8 cellular contexts compared by ENCODE assay signal in the genomic region with DNA sequence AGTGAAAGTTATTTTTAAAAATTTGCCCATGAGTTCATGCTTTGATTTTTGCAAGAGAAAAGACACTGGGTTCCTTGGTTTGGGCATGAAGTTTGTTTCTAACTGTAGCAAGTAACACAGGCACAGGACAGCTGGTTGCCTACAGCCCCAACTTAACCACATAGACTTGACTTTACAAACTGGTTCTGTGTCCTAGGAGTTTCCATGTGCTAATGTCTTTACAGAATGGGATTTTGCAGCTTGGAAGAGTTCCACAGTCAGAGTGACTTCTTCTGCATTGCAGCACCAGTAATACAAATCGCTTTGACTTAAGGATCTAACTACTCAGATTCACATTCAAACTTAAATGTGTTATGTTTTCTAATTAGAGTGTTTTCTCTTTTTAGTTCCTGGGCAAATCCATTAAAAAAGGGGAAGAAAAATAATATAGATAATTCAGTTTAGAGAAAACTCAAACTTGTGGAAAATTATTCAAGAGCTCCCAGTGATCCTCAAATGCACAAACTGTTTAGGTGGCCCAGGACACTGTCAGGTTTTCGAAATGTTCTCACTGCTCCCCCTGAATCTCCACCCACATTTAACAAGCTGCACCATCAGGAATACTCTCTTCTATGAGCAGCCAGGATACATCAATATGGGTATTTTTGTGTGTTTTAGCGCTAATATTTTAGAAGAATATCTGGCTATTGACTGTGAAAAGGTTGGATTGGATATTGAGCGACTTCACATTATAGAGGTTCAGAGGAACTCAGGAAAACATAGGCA. TPM values are rescaled to one million over a fixed set of nuclear protein-coding genes. Genes with fewer than 3 reads are reported as not detected.
DNase-seq lines count a peak whose midpoint lies in the region; FAIRE-seq and TF ChIP-seq lines count a peak whose summit lies in the region.

No MANE protein-coding gene starts in this region.

- H3K9me3 ChIP-seq in esophagus muscularis mucosa = no peaks in the 10 kb centered on the region

- peaks cover 39 to 54% (median 49%) of the 10 kb centered on the region in 4 donors for H3K4me1 ChIP-seq in esophagus muscularis mucosa

- H3K36me3 ChIP-seq in esophagus muscularis mucosa = no peaks in the 10 kb centered on the region

- H3K4me3 ChIP-seq in coronary artery = peak overlapping the region; percentile 81
- H3K4me3 ChIP-seq in retinal pigment epithelial cell (ENCODE audit: low read length) = peak overlapping the region; percentile 73
- H3K4me3 ChIP-seq in esophagus muscularis mucosa = peak overlapping the region in 2 of 4 donors; percentile 62 to 77

- TF ChIP-seq CTCF in coronary artery (IDR thresholded peaks at IDR 0.05) (no peak), retinal pigment epithelial cell (conservative IDR thresholded peaks at IDR 0.05; ENCODE audit: low read depth, low read length) (no peak), esophagus muscularis mucosa (IDR thresholded peaks at IDR 0.05) (no peak)

- peaks cover 73% of the 10 kb centered on the region for H3K4me1 Mint-ChIP-seq in activated CD4-positive, alpha-beta T cell treated with anti-CD3 and anti-CD28 coated beads, Interleukin-2, amount 10 ng/mL, durations not matched to agents 24 days and 14 days

- H3K27me3 Mint-ChIP-seq in activated CD4-positive, alpha-beta T cell treated with anti-CD3 and anti-CD28 coated beads, Interleukin-2, amount 10 ng/mL, durations not matched to agents 24 days and 14 days = peaks cover 2% of the 10 kb centered on the region

- intact Hi-C loops in activated CD4-positive, alpha-beta T cell treated with anti-CD3 and anti-CD28 coated beads, Interleukin-2, amount 10 ng/mL, durations not matched to agents 24 days and 14 days (cut with micrococcal nuclease) = loop anchor here (1.0 to 10.0 kb wide), 5 partner anchors 722 to 1836 kb away; a partner anchor contains a TSS
- intact Hi-C loops in esophagus muscularis mucosa (cut with DNase I) = no loop called here

- peak overlapping the region; percentile 97 for H3K4me3 Mint-ChIP-seq in activated CD4-positive, alpha-beta T cell treated with anti-CD3 and anti-CD28 coated beads, Interleukin-2, amount 10 ng/mL, durations not matched to agents 24 days and 14 days

- no peak for TF ChIP-seq EP300 in esophagus muscularis mucosa (IDR thresholded peaks at IDR 0.05)

- no peak overlapping the region for H3K27ac ChIP-seq in coronary artery
- H3K27ac ChIP-seq in esophagus muscularis mucosa (replicated peaks in 1 of 4) = no peak overlapping the region

- peaks cover 2% of the 10 kb centered on the region for H3K36me3 Mint-ChIP-seq in activated CD4-positive, alpha-beta T cell treated with anti-CD3 and anti-CD28 coated beads, Interleukin-2, amount 10 ng/mL, durations not matched to agents 24 days and 14 days (ENCODE audit: low read depth)

- H3K27ac Mint-ChIP-seq in activated CD4-positive, alpha-beta T cell treated with anti-CD3 and anti-CD28 coated beads, Interleukin-2, amount 10 ng/mL, durations not matched to agents 24 days and 14 days = peak overlapping the region; percentile 100

- peaks cover 0 to 75% (median 50%) of the 10 kb centered on the region in 4 donors for H3K27me3 ChIP-seq in esophagus muscularis mucosa

- FAIRE-seq in frontal cortex (lab: Jason Lieb, UNC) = no peak

- no peak for TF ChIP-seq POLR2A in esophagus muscularis mucosa (IDR thresholded peaks at IDR 0.05; ENCODE audit: low read depth)

- WGBS in esophagus muscularis mucosa = 83% methylated on average over 4 of the region's 4 CpGs

- no peaks in the 10 kb centered on the region for H3K9me3 Mint-ChIP-seq in activated CD4-positive, alpha-beta T cell treated with anti-CD3 and anti-CD28 coated beads, Interleukin-2, amount 10 ng/mL, durations not matched to agents 24 days and 14 days

- DNase-seq in activated CD4-positive, alpha-beta T cell treated with anti-CD3 and anti-CD28 coated beads, Interleukin-2, amount 10 ng/mL, durations not matched to agents 24 days and 14 days = peak; percentile 68
- no peak for DNase-seq in activated CD4-positive, alpha-beta T cell treated with anti-CD3 and anti-CD28 coated beads, Interleukin-2, amount 50 U/mL, for 48 hours
- DNase-seq in NCI-H748 treated with DMSO at 0.1 percent for 48 hours (lab: John Stamatoyannopoulos, UW) (peak; percentile 43), coronary artery (ENCODE audit: low spot score) (no peak), retinal pigment epithelial cell (ENCODE audit: low read depth) (no peak), esophagus muscularis mucosa (ENCODE audit: extremely low spot score) (no peak), Ammon's horn (ENCODE audit: low spot score) (no peak), frontal cortex (ENCODE audit: low spot score in 2 of 2) (no peak)

RNA-seq across cellular contexts. Expression of a gene that starts 44.1 kb away (rescaled TPM):
- total RNA-seq in activated CD4-positive, alpha-beta T cell treated with anti-CD3 and anti-CD28 coated beads, Interleukin-2, amount 10 ng/mL, durations not matched to agents 24 days and 14 days = not detected in 2 replicates
- not detected for total RNA-seq in esophagus muscularis mucosa
- not detected for total RNA-seq in frontal cortex

Comparison
In these comparisons a context has a peak if more than half of its experiments do, and no peak if none do; other contexts are left out.
1. DNase-seq: peak in activated CD4-positive, alpha-beta T cell treated with anti-CD3 and anti-CD28 coated beads, Interleukin-2, amount 10 ng/mL, durations not matched to agents 24 days and 14 days (single experiment) and NCI-H748 treated with DMSO at 0.1 percent for 48 hours (single experiment); none in activated CD4-positive, alpha-beta T cell treated with anti-CD3 and anti-CD28 coated beads, Interleukin-2, amount 50 U/mL, for 48 hours (0 of 2), coronary artery (single experiment), retinal pigment epithelial cell (single experiment), esophagus muscularis mucosa (single experiment), Ammon's horn (single experiment) and frontal cortex (0 of 2).